In genomic region chr1:24107462-24108225, GRCh38 we compare ENCODE assay signal across 14 cellular contexts. TPM values are rescaled to one million over a fixed set of nuclear protein-coding genes. Genes with fewer than 3 reads are reported as not detected.
A peak's percentile ranks its signal among the peaks of the same experiment; 100 is the strongest.
DNase-seq lines count a peak whose midpoint lies in the region; ATAC-seq and TF ChIP-seq lines count a peak whose summit lies in the region.
"Had no signal": no experiment of that assay in that cellular context is flagged by ENCODE, and none has a peak within 500 bp of the region (broad histone marks: within the 10 kb centered on the region; RNA-seq: fewer than 3 reads in every experiment).

No MANE protein-coding gene starts in this region.

- peak overlapping the region; percentile 86 for H3K27ac Mint-ChIP-seq in chondrocyte (ENCODE audit: unreplicated experiment)
- peak overlapping the region; percentile 15 for H3K27ac Mint-ChIP-seq in memory B cell
- H3K27ac Mint-ChIP-seq: activated CD4-positive, alpha-beta memory T cell treated with anti-CD3 and anti-CD28 coated beads for 36 hours; activated naive CD8-positive, alpha-beta T cell treated with anti-CD3 and anti-CD28 coated beads for 36 hours; stimulated activated naive B cell treated with anti-CD40 and anti-IgM and Interleukin-4, amounts not matched to agents 10 μg/mL and 1 μg/mL and 100 μg/mL, for 72 hours had no signal

- H3K36me3 Mint-ChIP-seq in chondrocyte (ENCODE audit: low read depth): no peaks in the 10 kb centered on the region
- H3K36me3 Mint-ChIP-seq in memory B cell: no peaks in the 10 kb centered on the region
- H3K36me3 Mint-ChIP-seq: activated CD4-positive, alpha-beta memory T cell treated with anti-CD3 and anti-CD28 coated beads for 36 hours; activated naive CD8-positive, alpha-beta T cell treated with anti-CD3 and anti-CD28 coated beads for 36 hours; stimulated activated naive B cell treated with anti-CD40 and anti-IgM and Interleukin-4, amounts not matched to agents 10 μg/mL and 1 μg/mL and 100 μg/mL, for 72 hours had no signal

- DNase-seq in A172 (ENCODE audit: low spot score) (peak; percentile 74), HPDE6-E6E7 (ENCODE audit: extremely low spot score) (peak; percentile 35), chondrocyte (ENCODE audit: low spot score) (no peak), memory B cell (ENCODE audit: low spot score in 2 of 2) (no peak), SIG-M5 (lab: John Stamatoyannopoulos, UW) (no peak)
- DNase-seq in stimulated activated naive CD4-positive, alpha-beta T cell treated with Interleukin-2 at 50 U/mL for 16 hours (lab: John Stamatoyannopoulos, UW): no peak
- DNase-seq: activated CD4-positive, alpha-beta memory T cell treated with anti-CD3 and anti-CD28 coated beads for 36 hours; activated naive CD8-positive, alpha-beta T cell treated with anti-CD3 and anti-CD28 coated beads for 36 hours; AML-193; erythroblast; KBM-7; stimulated activated naive B cell treated with anti-CD40 and anti-IgM and Interleukin-4, amounts not matched to agents 10 μg/mL and 1 μg/mL and 100 μg/mL, for 72 hours had no signal

- H3K4me1 Mint-ChIP-seq in chondrocyte (ENCODE audit: low read depth) (peaks cover 50% of the 10 kb centered on the region), memory B cell (peaks cover 4% of the 10 kb centered on the region)

- H3K9me3 Mint-ChIP-seq in chondrocyte (ENCODE audit: low read depth) (no peaks in the 10 kb centered on the region), memory B cell (no peaks in the 10 kb centered on the region)
- H3K9me3 Mint-ChIP-seq: activated CD4-positive, alpha-beta memory T cell treated with anti-CD3 and anti-CD28 coated beads for 36 hours; activated naive CD8-positive, alpha-beta T cell treated with anti-CD3 and anti-CD28 coated beads for 36 hours; stimulated activated naive B cell treated with anti-CD40 and anti-IgM and Interleukin-4, amounts not matched to agents 10 μg/mL and 1 μg/mL and 100 μg/mL, for 72 hours had no signal

- ATAC-seq in memory B cell (ENCODE audit: low read depth) (no peak), HG03521 (IDR thresholded peaks at IDR 0.05; ENCODE audit: unreplicated experiment) (no peak), GM21619 (IDR thresholded peaks at IDR 0.05; ENCODE audit: unreplicated experiment) (no peak)
- ATAC-seq: stimulated activated naive B cell treated with anti-CD40 and anti-IgM and Interleukin-4, amounts not matched to agents 10 μg/mL and 1 μg/mL and 100 μg/mL, for 72 hours had no signal

- TF ChIP-seq CTCF in chondrocyte (IDR thresholded peaks at IDR 0.05): no peak

- H3K27me3 Mint-ChIP-seq in chondrocyte (ENCODE audit: low read depth) (no peaks in the 10 kb centered on the region), memory B cell (no peaks in the 10 kb centered on the region)

- H3K4me3 Mint-ChIP-seq in chondrocyte (ENCODE audit: unreplicated experiment) (no peak overlapping the region), memory B cell (no peak overlapping the region)
- H3K4me3 Mint-ChIP-seq: activated CD4-positive, alpha-beta memory T cell treated with anti-CD3 and anti-CD28 coated beads for 36 hours; activated naive CD8-positive, alpha-beta T cell treated with anti-CD3 and anti-CD28 coated beads for 36 hours; stimulated activated naive B cell treated with anti-CD40 and anti-IgM and Interleukin-4, amounts not matched to agents 10 μg/mL and 1 μg/mL and 100 μg/mL, for 72 hours had no signal

RNA-seq across cellular contexts. Expression of gene MYOM3, which starts 4.3 kb away (rescaled TPM):
- 12.5 and 14.2 TPM in 2 replicates for total RNA-seq in A172 (2014; rRNA removed; shearing (Covaris generic))
- total RNA-seq in chondrocyte: 0.70 to 2.9 TPM (median 0.72 TPM) in 3 replicates
- total RNA-seq: activated CD4-positive, alpha-beta memory T cell treated with anti-CD3 and anti-CD28 coated beads for 36 hours; activated naive CD8-positive, alpha-beta T cell treated with anti-CD3 and anti-CD28 coated beads for 36 hours had no signal

RNA-seq across cellular contexts. Expression of gene IL22RA1, which starts 35.3 kb away (rescaled TPM):
- total RNA-seq in A172 (2014; rRNA removed; shearing (Covaris generic)): 0.53 and 2.1 TPM in 2 replicates
- total RNA-seq in chondrocyte: not detected in 3 replicates
- total RNA-seq: activated CD4-positive, alpha-beta memory T cell treated with anti-CD3 and anti-CD28 coated beads for 36 hours; activated naive CD8-positive, alpha-beta T cell treated with anti-CD3 and anti-CD28 coated beads for 36 hours had no signal

Comparison
In these comparisons a context has a peak if more than half of its experiments do, and no peak if none do; other contexts are left out.
1. DNase-seq: peak in A172 (single experiment) and HPDE6-E6E7 (single experiment); none in chondrocyte (single experiment), memory B cell (0 of 2), SIG-M5 (single experiment) and stimulated activated naive CD4-positive, alpha-beta T cell treated with Interleukin-2 at 50 U/mL for 16 hours (single experiment).